In genomic region chr1:207941664-207942063, GRCh38 we compare ENCODE assay signal across 10 cellular contexts. TPM values are rescaled to one million over a fixed set of nuclear protein-coding genes. Genes with fewer than 3 reads are reported as not detected.
A peak's percentile ranks its signal among the peaks of the same experiment; 100 is the strongest.
DNase-seq lines count a peak whose midpoint lies in the region; ATAC-seq, FAIRE-seq and TF ChIP-seq lines count a peak whose summit lies in the region.
"Had no signal": no experiment of that assay in that cellular context is flagged by ENCODE, and none has a peak within 500 bp of the region (broad histone marks: within the 10 kb centered on the region; RNA-seq: fewer than 3 reads in every experiment).

No MANE protein-coding gene starts in this region.

- intact Hi-C loops in K562 (cut with micrococcal nuclease) = no loop called here
- intact Hi-C loops in left ventricle myocardium superior (cut with micrococcal nuclease) = no loop called here

- H3K9me3 ChIP-seq in K562 (replicated peaks; ENCODE audit: control insufficient read depth, insufficient read depth, low read depth, low read length) (no peaks in the 10 kb centered on the region; the same call in 1 of the 2 replicates), skeletal muscle tissue (ENCODE audit: control insufficient read depth in 3 of 3, low read length in 3 of 3) (no peaks in the 10 kb centered on the region)

- H3K9ac ChIP-seq in K562 (ENCODE audit: insufficient read depth in 1 of 2, low read depth in 2 of 2, low read length in 2 of 2) (no peak overlapping the region), skeletal muscle tissue (ENCODE audit: low read depth in 1 of 3, low read length in 3 of 3) (peak overlapping the region; percentile 26 to 59 (median 42))

- DNase-seq in HCEC 1CT = peak; percentile 39
- DNase-seq in K562 (ENCODE audit: extremely low read depth in 1 of 4, low spot score in 3 of 4) = peak in 1 of 4 experiments; percentile 18
- DNase-seq in left ventricle myocardium superior = peak; percentile 89
- DNase-seq in stimulated activated CD4-positive, alpha-beta T cell treated with anti-CD3 and anti-CD28 coated beads, Interleukin-15, amount 100 ng/mL, for 24 hours = no peak
- DNase-seq in NOMO-1 treated with DMSO at 0.1 percent for 48 hours (lab: John Stamatoyannopoulos, UW; ENCODE audit: unreplicated experiment) = no peak
- DNase-seq in GM19240 (ENCODE audit: insufficient read length, low spot score) = no peak
- DNase-seq: activated CD4-positive, alpha-beta memory T cell treated with anti-CD3 and anti-CD28 coated beads, Interleukin-2, amount 10 ng/mL, durations not matched to agents 7 days and 5 days had no signal

- no peak for TF ChIP-seq CTCF in K562 (IDR thresholded peaks at IDR 0.05 in 2 of 3, conservative IDR thresholded peaks at IDR 0.05 in 1 of 3; ENCODE audit: insufficient read depth in 2 of 3, low read depth in 1 of 3, low read length in 3 of 3)

- no peaks in the 10 kb centered on the region for H3K79me2 ChIP-seq in K562 (ENCODE audit: control insufficient read depth, insufficient read depth, low read length)

- no peak for TF ChIP-seq EP300 in K562 (IDR thresholded peaks at IDR 0.05; ENCODE audit: low read length)

- in situ Hi-C loops in K562 (cut with MboI) = no loop called here

- CTCF ChIA-PET in K562 (lab: Yijun Ruan, JAX; ENCODE audit: low intra/inter-chr PET ratio) = no interaction called here

- POLR2A ChIA-PET in K562 (lab: Yijun Ruan, JAX) = interaction anchor here (0.7 to 1.5 kb wide), 3 partner anchors 13 to 17 kb away, joined by 3 to 4 read pairs (median 4); no protein-coding TSS in a partner anchor

- 36% methylated on average over 7 of the region's 7 CpGs for WGBS in K562 (ENCODE audit: insufficient coverage, low coverage, missing lambda C conversion rate)

- no peak overlapping the region for H3K4me3 ChIP-seq in K562
- peak overlapping the region; percentile 7 to 49 (median 25) for H3K4me3 ChIP-seq in skeletal muscle tissue (ENCODE audit: low read length in 3 of 3)

- peak overlapping the region; percentile 91 for H2AFZ ChIP-seq in K562 (ENCODE audit: low read depth, low read length)

- H3K36me3 ChIP-seq in K562 (ENCODE audit: control insufficient read depth, insufficient read depth, low read length) (no peaks in the 10 kb centered on the region), skeletal muscle tissue (ENCODE audit: control insufficient read depth in 3 of 3, insufficient read depth in 3 of 3, low read length in 3 of 3) (no peaks in the 10 kb centered on the region)

- TF ChIP-seq RAD21 in K562 (CRISPR knock-in tag; conservative IDR thresholded peaks at IDR 0.05 in 1 of 2, IDR thresholded peaks at IDR 0.05 in 1 of 2) = no peak

- H4K20me1 ChIP-seq in K562 (replicated peaks; ENCODE audit: control insufficient read depth, insufficient read depth, low read length) = no peaks in the 10 kb centered on the region

- no peak for FAIRE-seq in K562 (lab: Jason Lieb, UNC)

- no TSS peak for BruUV-seq in K562 (replicated peaks; lab: Mats Ljungman, UMichigan)

- ATAC-seq in K562 = peak; percentile 35; the same call in 1 of the 3 replicates
- ATAC-seq in left ventricle myocardium superior = peak; percentile 92
- ATAC-seq in HG02588 (IDR thresholded peaks at IDR 0.05; ENCODE audit: unreplicated experiment) = no peak

- peak overlapping the region; percentile 12; the same call in 1 of the 2 replicates for H3K4me2 ChIP-seq in K562 (ENCODE audit: insufficient read depth, low read length)

- H3K27ac ChIP-seq in K562 (ENCODE audit: extremely low read depth, low read depth, low read length) = no peak overlapping the region
- H3K27ac ChIP-seq in skeletal muscle tissue (ENCODE audit: low read depth, low read length) = peak overlapping the region; percentile 81
- H3K27ac ChIP-seq: HL-60 had no signal

- H3K4me1 ChIP-seq in K562 (replicated peaks in 1 of 2; ENCODE audit: control insufficient read depth in 2 of 2, insufficient read depth in 2 of 2, low read length in 2 of 2) (peaks cover 0 to 5% of the 10 kb centered on the region in 2 experiments; a peak in 3 of 5 replicates), skeletal muscle tissue (ENCODE audit: control insufficient read depth in 3 of 3, insufficient read depth in 3 of 3, low read length in 3 of 3) (peaks cover 2 to 8% (median 4%) of the 10 kb centered on the region in 3 donors)

- no peaks in the 10 kb centered on the region for H3K9me1 ChIP-seq in K562 (ENCODE audit: control insufficient read depth, insufficient read depth, low read length)

- peaks cover 0 to under 1% of the 10 kb centered on the region in 2 experiments; a peak in 1 of 5 replicates for H3K27me3 ChIP-seq in K562 (ENCODE audit: control insufficient read depth in 2 of 2, insufficient read depth in 2 of 2, low read length in 2 of 2)
- no peaks in the 10 kb centered on the region for H3K27me3 ChIP-seq in skeletal muscle tissue (ENCODE audit: control insufficient read depth in 3 of 3, insufficient read depth in 3 of 3, low read length in 3 of 3)

- TF ChIP-seq POLR2A in K562 (conservative IDR thresholded peaks at IDR 0.05) = no peak

RNA-seq across cellular contexts. Expression of gene CD34, which starts 30.7 kb away (rescaled TPM):
- total RNA-seq in K562 (2011; cell fraction: chromatin; rRNA removed; ENCODE audit: low replicate concordance) = not detected in 2 replicates
- not detected in 2 replicates for total RNA-seq in K562 (2011; cell fraction: nucleolus; rRNA removed)
- total RNA-seq in K562 (2011; cell fraction: nucleoplasm; rRNA removed) = not detected in 2 replicates
- total RNA-seq in K562 (2014; rRNA removed) (not detected in 2 replicates), K562 (2014; rRNA removed; fragmentation: Illumina TruSeq; extraction: Trizol) (not detected in 2 replicates), K562 (2015; rRNA removed; fragmentation: Illumina TruSeq; extraction: Trizol) (not detected in 2 replicates), K562 (2021) (0.13 TPM in 1 of 2 replicates, not detected in the other), left ventricle myocardium superior (72.1 TPM), skeletal muscle tissue (20.9 TPM)
- polyA plus RNA-seq in K562 (2011; rRNA removed) (0.03 TPM in 1 of 2 replicates, not detected in the other), K562 (2014; fragmentation: Illumina TruSeq; extraction: Trizol) (not detected in 2 replicates), K562 (2014; fragmentation: Nextera tagmentation; extraction: Ambion mirVana) (not detected), K562 (2014; rRNA removed) (not detected in 2 replicates)
- not detected in 2 replicates for polyA plus RNA-seq in K562 (2011; cell fraction: cytosol; rRNA removed)
- not detected in 2 replicates for polyA plus RNA-seq in K562 (2011; cell fraction: nucleus; rRNA removed)
- not detected in 2 replicates for polyA plus RNA-seq in K562 (2012)
- 0.06 TPM in 1 of 2 replicates, not detected in the other for polyA minus RNA-seq in K562 (2011; rRNA and poly(A)+ RNA removed)
- polyA minus RNA-seq in K562 (2011; cell fraction: cytosol; rRNA and poly(A)+ RNA removed) = not detected in 2 replicates
- not detected in 2 replicates for polyA minus RNA-seq in K562 (2011; cell fraction: nucleus; rRNA and poly(A)+ RNA removed)

Comparison
In these comparisons a context has a peak if more than half of its experiments do, and no peak if none do; other contexts are left out.
1. DNase-seq: peak in HCEC 1CT (single experiment) and left ventricle myocardium superior (single experiment); none in stimulated activated CD4-positive, alpha-beta T cell treated with anti-CD3 and anti-CD28 coated beads, Interleukin-15, amount 100 ng/mL, for 24 hours (single experiment), NOMO-1 treated with DMSO at 0.1 percent for 48 hours (single experiment) and GM19240 (single experiment).
2. H3K9ac ChIP-seq: peak in skeletal muscle tissue (3 of 3); none in K562 (0 of 2).
3. RNA of gene CD34, which starts 30.7 kb away (total RNA-seq): 72.1 TPM in left ventricle myocardium superior (single experiment) and 20.9 TPM in skeletal muscle tissue (single experiment); 0.13 TPM in K562; every median in the first group is over 10 times any median in the second.